In the genomic region with DNA sequence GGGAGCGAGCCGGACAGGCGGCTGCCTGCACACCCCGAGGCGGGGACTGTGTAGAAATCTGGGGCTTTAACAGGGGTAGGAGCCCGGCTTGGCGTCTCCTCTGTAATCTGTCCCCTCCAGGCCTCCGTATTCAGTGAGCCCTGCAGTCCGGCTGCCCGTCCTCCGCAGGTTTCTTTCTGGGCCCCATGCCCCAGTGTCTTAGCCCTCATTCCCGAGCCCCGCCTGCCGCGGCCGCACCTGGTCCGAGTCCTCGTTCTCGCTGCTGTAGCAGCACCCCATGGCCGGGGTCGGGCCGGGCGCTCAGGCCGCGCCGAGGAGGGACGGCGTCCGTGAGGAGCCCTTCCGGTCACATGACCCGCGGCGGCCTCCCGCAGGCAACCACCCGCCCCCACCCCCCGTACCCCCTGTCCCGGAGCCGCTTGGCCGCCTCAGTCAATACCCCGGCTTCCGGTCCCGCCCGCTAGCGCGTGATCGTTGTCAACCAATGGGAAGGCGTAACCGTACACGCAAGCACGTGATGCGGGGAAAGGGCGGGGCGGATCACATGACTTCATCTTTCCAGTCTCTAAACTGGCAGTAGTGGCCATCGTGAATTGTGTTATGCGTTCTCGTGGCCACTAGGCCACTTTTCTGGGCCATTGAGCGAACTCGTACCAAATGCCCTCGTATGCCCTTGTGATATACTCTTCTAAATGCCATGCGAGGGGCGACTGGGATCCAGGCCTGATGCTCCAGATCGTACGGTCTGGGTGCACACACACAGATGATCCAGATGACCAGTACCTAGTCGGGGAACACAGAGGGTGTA, we compare ENCODE assay signal across 1 cellular context.
TF ChIP-seq lines count a peak whose summit lies in the region.

A gene (minus strand): TSS at position 352 of the 808 bp plus-strand sequence. CDS start 73 bp downstream, at position 279.

TF ChIP-seq in HepG2, 621 proteins besides CTCF, POLR2A, EP300 and RAD21 (continued from another document and continues in another):
- TF ChIP-seq, protein P1, sequence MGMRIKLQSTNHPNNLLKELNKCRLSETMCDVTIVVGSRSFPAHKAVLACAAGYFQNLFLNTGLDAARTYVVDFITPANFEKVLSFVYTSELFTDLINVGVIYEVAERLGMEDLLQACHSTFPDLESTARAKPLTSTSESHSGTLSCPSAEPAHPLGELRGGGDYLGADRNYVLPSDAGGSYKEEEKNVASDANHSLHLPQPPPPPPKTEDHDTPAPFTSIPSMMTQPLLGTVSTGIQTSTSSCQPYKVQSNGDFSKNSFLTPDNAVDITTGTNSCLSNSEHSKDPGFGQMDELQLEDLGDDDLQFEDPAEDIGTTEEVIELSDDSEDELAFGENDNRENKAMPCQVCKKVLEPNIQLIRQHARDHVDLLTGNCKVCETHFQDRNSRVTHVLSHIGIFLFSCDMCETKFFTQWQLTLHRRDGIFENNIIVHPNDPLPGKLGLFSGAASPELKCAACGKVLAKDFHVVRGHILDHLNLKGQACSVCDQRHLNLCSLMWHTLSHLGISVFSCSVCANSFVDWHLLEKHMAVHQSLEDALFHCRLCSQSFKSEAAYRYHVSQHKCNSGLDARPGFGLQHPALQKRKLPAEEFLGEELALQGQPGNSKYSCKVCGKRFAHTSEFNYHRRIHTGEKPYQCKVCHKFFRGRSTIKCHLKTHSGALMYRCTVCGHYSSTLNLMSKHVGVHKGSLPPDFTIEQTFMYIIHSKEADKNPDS (CRISPR knock-in tag; IDR thresholded peaks at IDR 0.05): no peak; the same call in 1 of the 2 replicates
- TF ChIP-seq, protein P2, sequence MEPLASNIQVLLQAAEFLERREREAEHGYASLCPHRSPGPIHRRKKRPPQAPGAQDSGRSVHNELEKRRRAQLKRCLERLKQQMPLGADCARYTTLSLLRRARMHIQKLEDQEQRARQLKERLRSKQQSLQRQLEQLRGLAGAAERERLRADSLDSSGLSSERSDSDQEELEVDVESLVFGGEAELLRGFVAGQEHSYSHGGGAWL (CRISPR knock-in tag; IDR thresholded peaks at IDR 0.05): peak; percentile 27
- TF ChIP-seq SP2 (CRISPR knock-in tag; IDR thresholded peaks at IDR 0.05) (0 out of 2 replicates have a peak, but pooled peaks have one; percentile 60), KLF13 (CRISPR knock-in tag; IDR thresholded peaks at IDR 0.05) (no peak), TCF12 (IDR thresholded peaks at IDR 0.05) (no peak), TCF12 (CRISPR knock-in tag; IDR thresholded peaks at IDR 0.05) (no peak), YEATS2 (CRISPR knock-in tag; IDR thresholded peaks at IDR 0.05; ENCODE audit: borderline replicate concordance) (peak; percentile 92), ZNF468 (CRISPR knock-in tag; IDR thresholded peaks at IDR 0.05) (no peak), KAT8 (CRISPR knock-in tag; IDR thresholded peaks at IDR 0.05) (peak; percentile 96), AGO2 (optimal IDR thresholded peaks at IDR 0.05; ENCODE audit: low read depth, low read length) (peak; percentile 71), ZNF674 (CRISPR knock-in tag; IDR thresholded peaks at IDR 0.05; ENCODE audit: low read depth) (no peak), CAMTA2 (CRISPR knock-in tag; IDR thresholded peaks at IDR 0.05; ENCODE audit: borderline replicate concordance) (peak; percentile 62; the same call in 1 of the 2 replicates), JARID2 (CRISPR knock-in tag; IDR thresholded peaks at IDR 0.05; ENCODE audit: insufficient replicate concordance) (peak; percentile 66), KLF9 (CRISPR knock-in tag; IDR thresholded peaks at IDR 0.05; ENCODE audit: low read depth) (no peak), ATM (IDR thresholded peaks at IDR 0.05; ENCODE audit: borderline replicate concordance) (no peak), JDP2 (CRISPR knock-in tag; IDR thresholded peaks at IDR 0.05; ENCODE audit: borderline replicate concordance) (no peak; the same call in 1 of the 2 replicates), MYNN (CRISPR knock-in tag; IDR thresholded peaks at IDR 0.05; ENCODE audit: low read depth) (peak; percentile 15; the same call in 1 of the 2 replicates), ONECUT2 (CRISPR knock-in tag; IDR thresholded peaks at IDR 0.05) (peak; percentile 80), ZFP41 (CRISPR knock-in tag; IDR thresholded peaks at IDR 0.05; ENCODE audit: borderline replicate concordance) (peak; percentile 39; the same call in 1 of the 2 replicates), NR2F2 (IDR thresholded peaks at IDR 0.05; ENCODE audit: borderline replicate concordance, low read depth) (no peak), CHD2 (IDR thresholded peaks at IDR 0.05; ENCODE audit: low read depth, low read length) (no peak; the same call in 1 of the 2 replicates), RFX5 (IDR thresholded peaks at IDR 0.05; ENCODE audit: low read depth, low read length) (no peak), PCBP1 (IDR thresholded peaks at IDR 0.05; ENCODE audit: borderline replicate concordance, low read depth, low read length) (no peak), ISX (CRISPR knock-in tag; conservative IDR thresholded peaks at IDR 0.05) (no peak), SOX5 (CRISPR knock-in tag; IDR thresholded peaks at IDR 0.05; ENCODE audit: borderline replicate concordance) (peak; percentile 46; the same call in 1 of the 2 replicates), HIVEP1 (CRISPR knock-in tag; IDR thresholded peaks at IDR 0.05) (0 out of 2 replicates have a peak, but pooled peaks have one; percentile 55), ARID2 (CRISPR knock-in tag; IDR thresholded peaks at IDR 0.05; ENCODE audit: borderline replicate concordance) (no peak), ZNF44 (CRISPR knock-in tag; IDR thresholded peaks at IDR 0.05) (no peak)
- TF ChIP-seq, protein P3, sequence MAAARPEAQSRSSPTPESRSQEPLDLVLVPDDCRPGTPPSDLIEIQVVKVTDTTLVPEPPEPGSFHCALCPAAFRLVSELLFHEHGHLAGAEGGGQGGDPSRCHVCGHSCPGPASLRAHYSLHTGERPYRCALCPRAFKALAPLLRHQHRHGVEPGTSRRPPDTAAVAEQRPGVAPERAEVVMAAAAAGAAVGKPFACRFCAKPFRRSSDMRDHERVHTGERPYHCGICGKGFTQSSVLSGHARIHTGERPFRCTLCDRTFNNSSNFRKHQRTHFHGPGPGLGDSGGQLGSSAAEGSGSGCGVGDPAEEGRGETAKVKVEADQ (CRISPR knock-in tag; IDR thresholded peaks at IDR 0.05; ENCODE audit: borderline replicate concordance): no peak
- TF ChIP-seq, protein P4, sequence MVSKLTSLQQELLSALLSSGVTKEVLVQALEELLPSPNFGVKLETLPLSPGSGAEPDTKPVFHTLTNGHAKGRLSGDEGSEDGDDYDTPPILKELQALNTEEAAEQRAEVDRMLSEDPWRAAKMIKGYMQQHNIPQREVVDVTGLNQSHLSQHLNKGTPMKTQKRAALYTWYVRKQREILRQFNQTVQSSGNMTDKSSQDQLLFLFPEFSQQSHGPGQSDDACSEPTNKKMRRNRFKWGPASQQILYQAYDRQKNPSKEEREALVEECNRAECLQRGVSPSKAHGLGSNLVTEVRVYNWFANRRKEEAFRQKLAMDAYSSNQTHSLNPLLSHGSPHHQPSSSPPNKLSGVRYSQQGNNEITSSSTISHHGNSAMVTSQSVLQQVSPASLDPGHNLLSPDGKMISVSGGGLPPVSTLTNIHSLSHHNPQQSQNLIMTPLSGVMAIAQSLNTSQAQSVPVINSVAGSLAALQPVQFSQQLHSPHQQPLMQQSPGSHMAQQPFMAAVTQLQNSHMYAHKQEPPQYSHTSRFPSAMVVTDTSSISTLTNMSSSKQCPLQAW (CRISPR knock-in tag; IDR thresholded peaks at IDR 0.05): no peak; the same call in 1 of the 2 replicates
- TF ChIP-seq, protein P5, sequence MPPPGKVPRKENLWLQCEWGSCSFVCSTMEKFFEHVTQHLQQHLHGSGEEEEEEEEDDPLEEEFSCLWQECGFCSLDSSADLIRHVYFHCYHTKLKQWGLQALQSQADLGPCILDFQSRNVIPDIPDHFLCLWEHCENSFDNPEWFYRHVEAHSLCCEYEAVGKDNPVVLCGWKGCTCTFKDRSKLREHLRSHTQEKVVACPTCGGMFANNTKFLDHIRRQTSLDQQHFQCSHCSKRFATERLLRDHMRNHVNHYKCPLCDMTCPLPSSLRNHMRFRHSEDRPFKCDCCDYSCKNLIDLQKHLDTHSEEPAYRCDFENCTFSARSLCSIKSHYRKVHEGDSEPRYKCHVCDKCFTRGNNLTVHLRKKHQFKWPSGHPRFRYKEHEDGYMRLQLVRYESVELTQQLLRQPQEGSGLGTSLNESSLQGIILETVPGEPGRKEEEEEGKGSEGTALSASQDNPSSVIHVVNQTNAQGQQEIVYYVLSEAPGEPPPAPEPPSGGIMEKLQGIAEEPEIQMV (CRISPR knock-in tag; IDR thresholded peaks at IDR 0.05; ENCODE audit: low read depth): no peak
- TF ChIP-seq, protein P6, sequence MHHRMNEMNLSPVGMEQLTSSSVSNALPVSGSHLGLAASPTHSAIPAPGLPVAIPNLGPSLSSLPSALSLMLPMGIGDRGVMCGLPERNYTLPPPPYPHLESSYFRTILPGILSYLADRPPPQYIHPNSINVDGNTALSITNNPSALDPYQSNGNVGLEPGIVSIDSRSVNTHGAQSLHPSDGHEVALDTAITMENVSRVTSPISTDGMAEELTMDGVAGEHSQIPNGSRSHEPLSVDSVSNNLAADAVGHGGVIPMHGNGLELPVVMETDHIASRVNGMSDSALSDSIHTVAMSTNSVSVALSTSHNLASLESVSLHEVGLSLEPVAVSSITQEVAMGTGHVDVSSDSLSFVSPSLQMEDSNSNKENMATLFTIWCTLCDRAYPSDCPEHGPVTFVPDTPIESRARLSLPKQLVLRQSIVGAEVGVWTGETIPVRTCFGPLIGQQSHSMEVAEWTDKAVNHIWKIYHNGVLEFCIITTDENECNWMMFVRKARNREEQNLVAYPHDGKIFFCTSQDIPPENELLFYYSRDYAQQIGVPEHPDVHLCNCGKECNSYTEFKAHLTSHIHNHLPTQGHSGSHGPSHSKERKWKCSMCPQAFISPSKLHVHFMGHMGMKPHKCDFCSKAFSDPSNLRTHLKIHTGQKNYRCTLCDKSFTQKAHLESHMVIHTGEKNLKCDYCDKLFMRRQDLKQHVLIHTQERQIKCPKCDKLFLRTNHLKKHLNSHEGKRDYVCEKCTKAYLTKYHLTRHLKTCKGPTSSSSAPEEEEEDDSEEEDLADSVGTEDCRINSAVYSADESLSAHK (CRISPR knock-in tag; IDR thresholded peaks at IDR 0.05; ENCODE audit: borderline replicate concordance): no peak
- TF ChIP-seq, protein P7, sequence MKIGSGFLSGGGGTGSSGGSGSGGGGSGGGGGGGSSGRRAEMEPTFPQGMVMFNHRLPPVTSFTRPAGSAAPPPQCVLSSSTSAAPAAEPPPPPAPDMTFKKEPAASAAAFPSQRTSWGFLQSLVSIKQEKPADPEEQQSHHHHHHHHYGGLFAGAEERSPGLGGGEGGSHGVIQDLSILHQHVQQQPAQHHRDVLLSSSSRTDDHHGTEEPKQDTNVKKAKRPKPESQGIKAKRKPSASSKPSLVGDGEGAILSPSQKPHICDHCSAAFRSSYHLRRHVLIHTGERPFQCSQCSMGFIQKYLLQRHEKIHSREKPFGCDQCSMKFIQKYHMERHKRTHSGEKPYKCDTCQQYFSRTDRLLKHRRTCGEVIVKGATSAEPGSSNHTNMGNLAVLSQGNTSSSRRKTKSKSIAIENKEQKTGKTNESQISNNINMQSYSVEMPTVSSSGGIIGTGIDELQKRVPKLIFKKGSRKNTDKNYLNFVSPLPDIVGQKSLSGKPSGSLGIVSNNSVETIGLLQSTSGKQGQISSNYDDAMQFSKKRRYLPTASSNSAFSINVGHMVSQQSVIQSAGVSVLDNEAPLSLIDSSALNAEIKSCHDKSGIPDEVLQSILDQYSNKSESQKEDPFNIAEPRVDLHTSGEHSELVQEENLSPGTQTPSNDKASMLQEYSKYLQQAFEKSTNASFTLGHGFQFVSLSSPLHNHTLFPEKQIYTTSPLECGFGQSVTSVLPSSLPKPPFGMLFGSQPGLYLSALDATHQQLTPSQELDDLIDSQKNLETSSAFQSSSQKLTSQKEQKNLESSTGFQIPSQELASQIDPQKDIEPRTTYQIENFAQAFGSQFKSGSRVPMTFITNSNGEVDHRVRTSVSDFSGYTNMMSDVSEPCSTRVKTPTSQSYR (CRISPR knock-in tag; IDR thresholded peaks at IDR 0.05; ENCODE audit: borderline replicate concordance): peak; percentile 57; the same call in 1 of the 2 replicates
- TF ChIP-seq, protein P8, sequence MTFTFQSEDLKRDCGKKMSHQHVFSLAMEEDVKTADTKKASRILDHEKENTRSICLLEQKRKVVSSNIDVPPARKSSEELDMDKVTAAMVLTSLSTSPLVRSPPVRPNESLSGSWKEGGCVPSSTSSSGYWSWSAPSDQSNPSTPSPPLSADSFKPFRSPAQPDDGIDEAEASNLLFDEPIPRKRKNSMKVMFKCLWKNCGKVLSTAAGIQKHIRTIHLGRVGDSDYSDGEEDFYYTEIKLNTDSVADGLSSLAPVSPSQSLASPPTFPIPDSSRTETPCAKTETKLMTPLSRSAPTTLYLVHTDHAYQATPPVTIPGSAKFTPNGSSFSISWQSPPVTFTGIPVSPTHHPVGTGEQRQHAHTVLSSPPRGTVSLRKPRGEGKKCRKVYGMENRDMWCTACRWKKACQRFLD (CRISPR knock-in tag; IDR thresholded peaks at IDR 0.05; ENCODE audit: borderline replicate concordance): peak; percentile 66; the same call in 1 of the 2 replicates
- TF ChIP-seq, protein P9, sequence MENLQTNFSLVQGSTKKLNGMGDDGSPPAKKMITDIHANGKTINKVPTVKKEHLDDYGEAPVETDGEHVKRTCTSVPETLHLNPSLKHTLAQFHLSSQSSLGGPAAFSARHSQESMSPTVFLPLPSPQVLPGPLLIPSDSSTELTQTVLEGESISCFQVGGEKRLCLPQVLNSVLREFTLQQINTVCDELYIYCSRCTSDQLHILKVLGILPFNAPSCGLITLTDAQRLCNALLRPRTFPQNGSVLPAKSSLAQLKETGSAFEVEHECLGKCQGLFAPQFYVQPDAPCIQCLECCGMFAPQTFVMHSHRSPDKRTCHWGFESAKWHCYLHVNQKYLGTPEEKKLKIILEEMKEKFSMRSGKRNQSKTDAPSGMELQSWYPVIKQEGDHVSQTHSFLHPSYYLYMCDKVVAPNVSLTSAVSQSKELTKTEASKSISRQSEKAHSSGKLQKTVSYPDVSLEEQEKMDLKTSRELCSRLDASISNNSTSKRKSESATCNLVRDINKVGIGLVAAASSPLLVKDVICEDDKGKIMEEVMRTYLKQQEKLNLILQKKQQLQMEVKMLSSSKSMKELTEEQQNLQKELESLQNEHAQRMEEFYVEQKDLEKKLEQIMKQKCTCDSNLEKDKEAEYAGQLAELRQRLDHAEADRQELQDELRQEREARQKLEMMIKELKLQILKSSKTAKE (CRISPR knock-in tag; IDR thresholded peaks at IDR 0.05; ENCODE audit: borderline replicate concordance): peak; percentile 12; the same call in 1 of the 2 replicates
- TF ChIP-seq, protein P10, sequence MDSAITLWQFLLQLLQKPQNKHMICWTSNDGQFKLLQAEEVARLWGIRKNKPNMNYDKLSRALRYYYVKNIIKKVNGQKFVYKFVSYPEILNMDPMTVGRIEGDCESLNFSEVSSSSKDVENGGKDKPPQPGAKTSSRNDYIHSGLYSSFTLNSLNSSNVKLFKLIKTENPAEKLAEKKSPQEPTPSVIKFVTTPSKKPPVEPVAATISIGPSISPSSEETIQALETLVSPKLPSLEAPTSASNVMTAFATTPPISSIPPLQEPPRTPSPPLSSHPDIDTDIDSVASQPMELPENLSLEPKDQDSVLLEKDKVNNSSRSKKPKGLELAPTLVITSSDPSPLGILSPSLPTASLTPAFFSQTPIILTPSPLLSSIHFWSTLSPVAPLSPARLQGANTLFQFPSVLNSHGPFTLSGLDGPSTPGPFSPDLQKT (CRISPR knock-in tag; IDR thresholded peaks at IDR 0.05; ENCODE audit: borderline replicate concordance): no peak; the same call in 1 of the 2 replicates
